18 cellular contexts compared by ENCODE assay signal in the genomic region with DNA sequence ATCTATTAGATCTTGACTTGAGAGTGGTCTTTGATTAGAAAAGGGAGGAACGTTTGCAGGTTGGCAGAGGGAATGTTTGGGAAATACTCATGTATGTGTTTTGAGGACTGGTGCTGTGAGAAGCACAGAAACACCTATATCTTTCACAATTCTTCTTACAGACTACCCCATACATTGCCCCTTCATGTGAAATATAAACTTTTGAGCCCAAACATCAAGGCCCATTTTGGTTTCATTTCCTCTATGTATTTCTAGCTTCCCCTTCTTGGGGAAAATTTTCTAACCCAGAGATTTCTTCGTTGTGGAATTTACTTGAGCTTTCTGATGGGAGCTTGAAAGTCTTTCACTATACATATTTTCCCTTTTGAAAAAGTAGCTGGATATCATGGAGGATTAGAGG.
DNase-seq lines count a peak whose midpoint lies in the region; ATAC-seq lines count a peak whose summit lies in the region.
"Had no signal": no experiment of that assay in that cellular context is flagged by ENCODE, and none has a peak within 500 bp of the region (broad histone marks: within the 10 kb centered on the region; RNA-seq: fewer than 3 reads in every experiment).

No MANE protein-coding gene starts in this region.

- no peak for ATAC-seq in CD4-positive, CD25-positive, alpha-beta regulatory T cell (ENCODE audit: low read depth in 2 of 2)
- peak; percentile 61 for ATAC-seq in GM18868 (IDR thresholded peaks at IDR 0.05; ENCODE audit: unreplicated experiment)
- no peak for ATAC-seq in T-helper 17 cell
- no peak for ATAC-seq in HG03439 (IDR thresholded peaks at IDR 0.05; ENCODE audit: unreplicated experiment)
- ATAC-seq: gastroesophageal sphincter, pancreas had no signal

- peak overlapping the region; percentile 60 to 96 (median 87) for H3K27ac Mint-ChIP-seq in CD4-positive, CD25-positive, alpha-beta regulatory T cell
- peak overlapping the region; percentile 98 for H3K27ac Mint-ChIP-seq in T-helper 17 cell
- peak overlapping the region in 5 of 6 donors; percentile 6 to 84 (median 55) for H3K27ac Mint-ChIP-seq in immature natural killer cell

- no peak overlapping the region for H3K4me3 ChIP-seq in CD4-positive, CD25-positive, alpha-beta regulatory T cell (ENCODE audit: low read depth, low read length)
- H3K4me3 ChIP-seq: gastroesophageal sphincter, left ventricle myocardium inferior, pancreas, skin epidermis had no signal

- no peaks in the 10 kb centered on the region for H3K27me3 Mint-ChIP-seq in CD4-positive, CD25-positive, alpha-beta regulatory T cell
- no peaks in the 10 kb centered on the region for H3K27me3 Mint-ChIP-seq in T-helper 17 cell
- H3K27me3 Mint-ChIP-seq in immature natural killer cell (ENCODE audit: low read depth in 3 of 3), result peaks cover 0 to 2% (median 2%) of the 10 kb centered on the region in 3 donors

- peaks cover 55 to 88% (median 73%) of the 10 kb centered on the region in 4 donors for H3K4me1 Mint-ChIP-seq in CD4-positive, CD25-positive, alpha-beta regulatory T cell
- peaks cover 57% of the 10 kb centered on the region for H3K4me1 Mint-ChIP-seq in T-helper 17 cell
- H3K4me1 Mint-ChIP-seq in immature natural killer cell, result peaks cover 40 to 63% of the 10 kb centered on the region in 2 donors

- peaks cover 55% of the 10 kb centered on the region for H3K4me1 ChIP-seq in CD4-positive, CD25-positive, alpha-beta regulatory T cell (ENCODE audit: control insufficient read depth, insufficient read depth, low read length, poor library complexity, severe bottlenecking)
- H3K4me1 ChIP-seq: pancreas had no signal

- H3K36me3 Mint-ChIP-seq in CD4-positive, CD25-positive, alpha-beta regulatory T cell, result peaks cover 51% of the 10 kb centered on the region
- H3K36me3 Mint-ChIP-seq in T-helper 17 cell (ENCODE audit: low read depth) (peaks cover 28% of the 10 kb centered on the region), immature natural killer cell (peaks cover 25 to 34% (median 31%) of the 10 kb centered on the region in 3 donors)

- peak overlapping the region; percentile 19 to 42 (median 36) for H3K4me3 Mint-ChIP-seq in CD4-positive, CD25-positive, alpha-beta regulatory T cell
- H3K4me3 Mint-ChIP-seq in T-helper 17 cell (no peak overlapping the region), immature natural killer cell (no peak overlapping the region)

- DNase-seq in CD4-positive, CD25-positive, alpha-beta regulatory T cell, result no peak
- DNase-seq in T-helper 17 cell (no peak), immature natural killer cell (no peak), OCI-M1 (lab: John Stamatoyannopoulos, UW) (no peak), GDM1 (lab: John Stamatoyannopoulos, UW) (no peak)
- DNase-seq: C1 segment of cervical spinal cord; DMS79; left ventricle myocardium inferior; MM.1S; NCI-H2081; NCI-H748 treated with DMSO at 0.1 percent for 48 hours; pancreas; stimulated activated CD4-positive, alpha-beta T cell treated with anti-CD3 and anti-CD28 coated beads, Interleukin-4, amount 100 ng/mL, for 4 hours; trophoblast cell had no signal

- peaks cover 65% of the 10 kb centered on the region for H3K36me3 ChIP-seq in CD4-positive, CD25-positive, alpha-beta regulatory T cell (ENCODE audit: control insufficient read depth, insufficient read depth, low read length)
- H3K36me3 ChIP-seq: gastroesophageal sphincter, left ventricle myocardium inferior, pancreas had no signal

- H3K27ac ChIP-seq in CD4-positive, CD25-positive, alpha-beta regulatory T cell (ENCODE audit: insufficient read depth, low read length, poor library complexity, severe bottlenecking), result peak overlapping the region; percentile 49
- H3K27ac ChIP-seq: gastroesophageal sphincter, left ventricle myocardium inferior, pancreas had no signal

- no peaks in the 10 kb centered on the region for H3K27me3 ChIP-seq in CD4-positive, CD25-positive, alpha-beta regulatory T cell (ENCODE audit: control insufficient read depth, insufficient read depth, low read length)
- H3K27me3 ChIP-seq: gastroesophageal sphincter, pancreas had no signal

- no peaks in the 10 kb centered on the region for H3K9me3 ChIP-seq in CD4-positive, CD25-positive, alpha-beta regulatory T cell (ENCODE audit: control insufficient read depth in 2 of 2, low read length in 2 of 2)
- H3K9me3 ChIP-seq in T-helper 17 cell (ENCODE audit: control insufficient read depth, low read length, poor library complexity, severe bottlenecking), result no peaks in the 10 kb centered on the region
- H3K9me3 ChIP-seq: gastroesophageal sphincter, left ventricle myocardium inferior, pancreas had no signal

- H3K9me3 Mint-ChIP-seq in CD4-positive, CD25-positive, alpha-beta regulatory T cell, result no peaks in the 10 kb centered on the region
- H3K9me3 Mint-ChIP-seq in immature natural killer cell, result no peaks in the 10 kb centered on the region

Comparison
In these comparisons a context has a peak if more than half of its experiments do, and no peak if none do; other contexts are left out.
1. H3K4me3 Mint-ChIP-seq: peak in CD4-positive, CD25-positive, alpha-beta regulatory T cell (4 of 4); none in T-helper 17 cell (single experiment) and immature natural killer cell (0 of 5).
2. Peak in every context shown above with its lines, with median percentiles within 50 percentile points of each other: H3K27ac Mint-ChIP-seq.